1 cellular context compared by ENCODE assay signal in genomic region chr12:12733118-12733517, GRCh38.
TF ChIP-seq lines count a peak whose summit lies in the region.

No MANE protein-coding gene starts in this region.

TF ChIP-seq in IMR-90, 13 proteins besides CTCF, POLR2A, EP300 and RAD21:
- TF ChIP-seq ELK1 (IDR thresholded peaks at IDR 0.05; ENCODE audit: borderline replicate concordance, low read depth, low read length) (no peak), MXI1 (IDR thresholded peaks at IDR 0.05; ENCODE audit: borderline replicate concordance, low read depth, low read length) (no peak), USF2 (IDR thresholded peaks at IDR 0.05; ENCODE audit: low read depth, low read length) (no peak), MAZ (IDR thresholded peaks at IDR 0.05; ENCODE audit: borderline replicate concordance, low read depth, low read length) (no peak), FOS (IDR thresholded peaks at IDR 0.05; ENCODE audit: low read depth, low read length) (no peak), BHLHE40 (IDR thresholded peaks at IDR 0.05; ENCODE audit: low read depth, low read length) (no peak), CHD1 (IDR thresholded peaks at IDR 0.05; ENCODE audit: low read depth, low read length) (no peak), RCOR1 (IDR thresholded peaks at IDR 0.05; ENCODE audit: insufficient replicate concordance, low read length) (no peak), CEBPB (IDR thresholded peaks at IDR 0.05; ENCODE audit: low read depth, low read length) (no peak), SMC3 (IDR thresholded peaks at IDR 0.05; ENCODE audit: low read depth, low read length) (no peak), RFX5 (IDR thresholded peaks at IDR 0.05; ENCODE audit: low read depth, low read length) (no peak), NFE2L2 (IDR thresholded peaks at IDR 0.05; ENCODE audit: low read depth, low read length) (no peak), MAFK (IDR thresholded peaks at IDR 0.05; ENCODE audit: low read depth, low read length) (no peak)
